ENCODE assay signal across 14 cellular contexts in the genomic region with DNA sequence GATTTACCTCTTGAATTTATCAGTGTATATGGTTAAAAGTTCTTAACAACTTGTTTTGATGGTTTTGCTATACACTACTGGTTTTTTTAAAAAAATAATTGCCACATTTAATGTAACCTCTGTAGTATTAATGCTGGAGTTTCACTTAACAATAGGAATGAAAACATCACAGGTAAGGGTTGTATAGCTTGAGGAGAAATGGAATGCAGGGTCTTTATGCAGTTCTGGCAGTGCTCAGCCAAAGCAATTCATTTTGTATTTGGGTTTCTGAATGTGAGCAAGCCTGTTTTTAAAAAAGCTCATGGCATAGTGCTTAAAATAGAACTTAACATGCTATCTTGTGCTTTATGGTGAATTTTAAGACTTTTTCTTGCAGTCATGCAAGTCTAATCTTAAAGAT.
"Had no signal": no experiment of that assay in that cellular context is flagged by ENCODE, and none has a peak within 500 bp of the region (broad histone marks: within the 10 kb centered on the region; RNA-seq: fewer than 3 reads in every experiment).

No MANE protein-coding gene starts in this region.

- H3K27ac ChIP-seq: breast epithelium, dorsolateral prefrontal cortex, sigmoid colon, spleen, thoracic aorta had no signal

- ATAC-seq: left colon had no signal

- DNase-seq: activated CD4-positive, alpha-beta T cell treated with anti-CD3 and anti-CD28 coated beads, Interleukin-2, amount 50 U/mL, for 1 hour; activated CD4-positive, CD25-positive, alpha-beta regulatory T cell; activated CD8-positive, alpha-beta memory T cell treated with anti-CD3 and anti-CD28 coated beads for 24 hours; activated naive CD8-positive, alpha-beta T cell treated with anti-CD3 and anti-CD28 coated beads, Interleukin-2, amount 10 ng/mL, durations not matched to agents 7 days and 5 days; aorta; dorsolateral prefrontal cortex; erythroblast; left colon; naive B cell; sigmoid colon; spleen; T-helper 2 cell had no signal

- H3K4me3 Mint-ChIP-seq: activated naive CD8-positive, alpha-beta T cell treated with anti-CD3 and anti-CD28 coated beads, Interleukin-2, amount 10 ng/mL, durations not matched to agents 7 days and 5 days; naive B cell had no signal

- H3K27ac Mint-ChIP-seq: activated naive CD8-positive, alpha-beta T cell treated with anti-CD3 and anti-CD28 coated beads, Interleukin-2, amount 10 ng/mL, durations not matched to agents 7 days and 5 days had no signal

- H3K9me3 ChIP-seq: breast epithelium, sigmoid colon, spleen, thoracic aorta had no signal

- H3K36me3 ChIP-seq: breast epithelium had no signal

- H3K4me3 ChIP-seq: breast epithelium, dorsolateral prefrontal cortex, sigmoid colon, spleen, thoracic aorta had no signal

- H3K4me1 ChIP-seq: breast epithelium had no signal

- H3K9me3 Mint-ChIP-seq: activated naive CD8-positive, alpha-beta T cell treated with anti-CD3 and anti-CD28 coated beads, Interleukin-2, amount 10 ng/mL, durations not matched to agents 7 days and 5 days; naive B cell had no signal

- H3K36me3 Mint-ChIP-seq: naive B cell had no signal

- H3K27me3 Mint-ChIP-seq: activated naive CD8-positive, alpha-beta T cell treated with anti-CD3 and anti-CD28 coated beads, Interleukin-2, amount 10 ng/mL, durations not matched to agents 7 days and 5 days; naive B cell had no signal

- H3K27me3 ChIP-seq: breast epithelium, dorsolateral prefrontal cortex, sigmoid colon, spleen had no signal
